In the genomic region with DNA sequence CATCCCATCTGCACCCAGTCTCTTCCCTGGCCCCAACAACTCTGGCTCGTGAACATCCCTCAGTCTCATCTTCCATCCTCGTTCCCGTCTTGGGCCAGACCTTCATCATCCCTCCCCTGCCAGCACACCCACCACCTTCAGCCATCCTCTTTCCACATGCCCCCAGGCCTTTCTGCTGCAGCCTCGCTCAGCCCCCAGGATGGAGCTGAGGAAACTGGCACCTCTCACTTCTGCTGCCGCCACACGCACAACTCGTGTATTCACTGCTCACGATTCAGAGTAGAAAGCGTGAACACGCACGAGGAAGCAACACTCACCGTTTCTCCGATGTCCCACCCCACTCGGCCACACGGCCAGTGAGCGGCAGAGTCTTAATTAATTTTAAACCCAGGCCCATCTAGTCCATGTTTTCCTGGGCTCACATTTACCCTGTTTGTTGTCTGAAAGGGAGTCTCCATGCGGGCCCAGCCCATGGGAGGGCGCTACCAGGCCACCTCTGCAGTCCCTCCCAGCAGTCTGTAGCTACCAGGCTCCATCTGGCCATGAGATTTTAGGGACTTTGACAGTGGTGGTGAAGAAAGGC, we compare ENCODE assay signal across 16 cellular contexts. TPM values are rescaled to one million over a fixed set of nuclear protein-coding genes. Genes with fewer than 3 reads are reported as not detected.
DNase-seq lines count a peak whose midpoint lies in the region; ATAC-seq and TF ChIP-seq lines count a peak whose summit lies in the region.
"Had no signal": no experiment of that assay in that cellular context is flagged by ENCODE, and none has a peak within 500 bp of the region (broad histone marks: within the 10 kb centered on the region; RNA-seq: fewer than 3 reads in every experiment).

No MANE protein-coding gene starts in this region.

- H4K20me1 ChIP-seq in osteoblast (ENCODE audit: insufficient read depth, low read length): peaks cover 32% of the 10 kb centered on the region

- H3K4me3 Mint-ChIP-seq in activated CD4-positive, alpha-beta T cell treated with anti-CD3 and anti-CD28 coated beads, Interleukin-2, amount 10 ng/mL, durations not matched to agents 24 days and 14 days: no peak overlapping the region
- H3K4me3 Mint-ChIP-seq in activated CD4-positive, alpha-beta T cell treated with anti-CD3 and anti-CD28 coated beads for 36 hours: no peak overlapping the region
- no peak overlapping the region for H3K4me3 Mint-ChIP-seq in central memory CD8-positive, alpha-beta T cell

- H3K4me3 ChIP-seq in osteoblast (ENCODE audit: insufficient read depth, low read length): no peak overlapping the region
- H3K4me3 ChIP-seq: HAP-1 had no signal

- H3K27me3 ChIP-seq in osteoblast (ENCODE audit: insufficient read depth, low read length): no peaks in the 10 kb centered on the region

- DNase-seq in activated CD4-positive, alpha-beta T cell treated with anti-CD3 and anti-CD28 coated beads, Interleukin-2, amount 10 ng/mL, durations not matched to agents 24 days and 14 days: no peak
- DNase-seq in activated CD4-positive, alpha-beta T cell treated with anti-CD3 and anti-CD28 coated beads for 36 hours: no peak
- DNase-seq in 8988T: peak; percentile 15
- no peak for DNase-seq in central memory CD8-positive, alpha-beta T cell (ENCODE audit: low spot score in 2 of 2)
- peak; percentile 76 for DNase-seq in osteoblast (ENCODE audit: insufficient read length, low spot score, missing footprints)
- DNase-seq in ureter (ENCODE audit: low spot score): no peak
- DNase-seq in DMS53 (lab: John Stamatoyannopoulos, UW): no peak
- DNase-seq in DMS79 (lab: John Stamatoyannopoulos, UW): no peak
- DNase-seq: Karpas-422; MM.1S; NCI-H1105; NCI-H1694 treated with DMSO at 0.1 percent for 48 hours; NCI-H69; NK-92 treated with Interleukin-12 subunit alpha and Interleukin-12 subunit beta, amount 100 ng/mL, for 24 hours had no signal

- H3K4me2 ChIP-seq in osteoblast (ENCODE audit: insufficient read depth, low read length): no peak overlapping the region

- H3K4me1 Mint-ChIP-seq in activated CD4-positive, alpha-beta T cell treated with anti-CD3 and anti-CD28 coated beads, Interleukin-2, amount 10 ng/mL, durations not matched to agents 24 days and 14 days: peaks cover 5% of the 10 kb centered on the region
- H3K4me1 Mint-ChIP-seq in activated CD4-positive, alpha-beta T cell treated with anti-CD3 and anti-CD28 coated beads for 36 hours: no peaks in the 10 kb centered on the region
- H3K4me1 Mint-ChIP-seq in central memory CD8-positive, alpha-beta T cell: no peaks in the 10 kb centered on the region

- no peaks in the 10 kb centered on the region for H3K9me3 Mint-ChIP-seq in activated CD4-positive, alpha-beta T cell treated with anti-CD3 and anti-CD28 coated beads, Interleukin-2, amount 10 ng/mL, durations not matched to agents 24 days and 14 days
- no peaks in the 10 kb centered on the region for H3K9me3 Mint-ChIP-seq in activated CD4-positive, alpha-beta T cell treated with anti-CD3 and anti-CD28 coated beads for 36 hours (ENCODE audit: low read depth)
- H3K9me3 Mint-ChIP-seq in central memory CD8-positive, alpha-beta T cell: no peaks in the 10 kb centered on the region

- H2AFZ ChIP-seq in osteoblast (ENCODE audit: low read length): no peak overlapping the region

- no peak overlapping the region for H3K27ac ChIP-seq in osteoblast (ENCODE audit: low read depth, low read length)
- H3K27ac ChIP-seq: C4-2B had no signal

- H3K9me3 ChIP-seq in osteoblast (ENCODE audit: low read depth, low read length): no peaks in the 10 kb centered on the region
- H3K9me3 ChIP-seq: HAP-1 had no signal

- peaks cover 39% of the 10 kb centered on the region for H3K79me2 ChIP-seq in osteoblast (ENCODE audit: insufficient read depth, low read length)

- H3K36me3 Mint-ChIP-seq in activated CD4-positive, alpha-beta T cell treated with anti-CD3 and anti-CD28 coated beads, Interleukin-2, amount 10 ng/mL, durations not matched to agents 24 days and 14 days (ENCODE audit: low read depth): peaks cover 45% of the 10 kb centered on the region
- peaks cover 34% of the 10 kb centered on the region for H3K36me3 Mint-ChIP-seq in activated CD4-positive, alpha-beta T cell treated with anti-CD3 and anti-CD28 coated beads for 36 hours (ENCODE audit: low read depth)
- H3K36me3 Mint-ChIP-seq in central memory CD8-positive, alpha-beta T cell (ENCODE audit: insufficient read depth): peaks cover 43% of the 10 kb centered on the region

- peak overlapping the region; percentile 39 for H3K27ac Mint-ChIP-seq in activated CD4-positive, alpha-beta T cell treated with anti-CD3 and anti-CD28 coated beads, Interleukin-2, amount 10 ng/mL, durations not matched to agents 24 days and 14 days
- H3K27ac Mint-ChIP-seq in activated CD4-positive, alpha-beta T cell treated with anti-CD3 and anti-CD28 coated beads for 36 hours: no peak overlapping the region
- H3K27ac Mint-ChIP-seq in central memory CD8-positive, alpha-beta T cell (ENCODE audit: low read depth): peak overlapping the region; percentile 3

- no peak for TF ChIP-seq CTCF in osteoblast (IDR thresholded peaks at IDR 0.05; ENCODE audit: extremely low read depth, low read depth, low read length)

- CTCF ChIA-PET in activated CD4-positive, alpha-beta T cell treated with anti-CD3 and anti-CD28 coated beads for 36 hours (lab: Charles Lee): interaction anchor here (1.1 kb wide), 1 partner anchor 44 kb away, joined by 3 read pairs; no protein-coding TSS in a partner anchor

- no peak for ATAC-seq in activated CD4-positive, alpha-beta T cell treated with anti-CD3 and anti-CD28 coated beads for 36 hours
- no peak for ATAC-seq in central memory CD8-positive, alpha-beta T cell (replicated peaks; ENCODE audit: extremely low read depth, poor library complexity, severe bottlenecking)

- intact Hi-C loops in activated CD4-positive, alpha-beta T cell treated with anti-CD3 and anti-CD28 coated beads, Interleukin-2, amount 10 ng/mL, durations not matched to agents 24 days and 14 days (cut with micrococcal nuclease): no loop called here
- intact Hi-C loops in activated CD4-positive, alpha-beta T cell treated with anti-CD3 and anti-CD28 coated beads for 36 hours (cut with DNase I, micrococcal nuclease): no loop called here

- POLR2A ChIA-PET in activated CD4-positive, alpha-beta T cell treated with anti-CD3 and anti-CD28 coated beads for 36 hours (lab: Charles Lee): no interaction called here

- no peaks in the 10 kb centered on the region for H3K27me3 Mint-ChIP-seq in activated CD4-positive, alpha-beta T cell treated with anti-CD3 and anti-CD28 coated beads, Interleukin-2, amount 10 ng/mL, durations not matched to agents 24 days and 14 days
- no peaks in the 10 kb centered on the region for H3K27me3 Mint-ChIP-seq in activated CD4-positive, alpha-beta T cell treated with anti-CD3 and anti-CD28 coated beads for 36 hours
- H3K27me3 Mint-ChIP-seq in central memory CD8-positive, alpha-beta T cell: no peaks in the 10 kb centered on the region

- H3K36me3 ChIP-seq in osteoblast (ENCODE audit: insufficient read depth, low read length): peaks cover 55% of the 10 kb centered on the region

- no peaks in the 10 kb centered on the region for H3K4me1 ChIP-seq in osteoblast (ENCODE audit: insufficient read depth, low read length)
- H3K4me1 ChIP-seq: HAP-1 had no signal

RNA-seq across cellular contexts. Expression of gene C16orf90, which starts 12.5 kb away (rescaled TPM):
- not detected in 2 replicates for total RNA-seq in activated CD4-positive, alpha-beta T cell treated with anti-CD3 and anti-CD28 coated beads, Interleukin-2, amount 10 ng/mL, durations not matched to agents 24 days and 14 days
- not detected for total RNA-seq in activated CD4-positive, alpha-beta T cell treated with anti-CD3 and anti-CD28 coated beads for 36 hours
- total RNA-seq in osteoblast (not detected in 2 replicates), ureter (not detected)

RNA-seq across cellular contexts. Expression of gene CLUAP1, which starts 18.1 kb away (rescaled TPM):
- 19.6 and 22.5 TPM in 2 replicates for total RNA-seq in activated CD4-positive, alpha-beta T cell treated with anti-CD3 and anti-CD28 coated beads, Interleukin-2, amount 10 ng/mL, durations not matched to agents 24 days and 14 days
- 10 to 100 TPM; 20.2 to 21.3 TPM for total RNA-seq in activated CD4-positive, alpha-beta T cell treated with anti-CD3 and anti-CD28 coated beads for 36 hours
- total RNA-seq in osteoblast (17.0 and 18.6 TPM in 2 replicates), ureter (34.3 TPM)

RNA-seq across cellular contexts. Expression of gene NAA60, which starts 39.3 kb away (rescaled TPM):
- total RNA-seq in activated CD4-positive, alpha-beta T cell treated with anti-CD3 and anti-CD28 coated beads, Interleukin-2, amount 10 ng/mL, durations not matched to agents 24 days and 14 days: 31.4 and 34.7 TPM in 2 replicates
- total RNA-seq in activated CD4-positive, alpha-beta T cell treated with anti-CD3 and anti-CD28 coated beads for 36 hours: 10 to 100 TPM; 25.9 to 38.9 TPM
- total RNA-seq in osteoblast (19.7 and 27.5 TPM in 2 replicates), ureter (54.4 TPM)

RNA-seq across cellular contexts. Expression of gene ZNF597, which starts 39.4 kb away (rescaled TPM):
- 1.9 and 2.1 TPM in 2 replicates for total RNA-seq in activated CD4-positive, alpha-beta T cell treated with anti-CD3 and anti-CD28 coated beads, Interleukin-2, amount 10 ng/mL, durations not matched to agents 24 days and 14 days
- total RNA-seq in activated CD4-positive, alpha-beta T cell treated with anti-CD3 and anti-CD28 coated beads for 36 hours: 1 to 10 TPM; 1.9 to 2.4 TPM
- total RNA-seq in osteoblast: 2.9 TPM in 2 replicates
- total RNA-seq in ureter: 4.8 TPM

Comparison
In these comparisons a context has a peak if more than half of its experiments do, and no peak if none do; other contexts are left out.
1. DNase-seq: peak in 8988T (single experiment) and osteoblast (single experiment); none in activated CD4-positive, alpha-beta T cell treated with anti-CD3 and anti-CD28 coated beads, Interleukin-2, amount 10 ng/mL, durations not matched to agents 24 days and 14 days (single experiment), activated CD4-positive, alpha-beta T cell treated with anti-CD3 and anti-CD28 coated beads for 36 hours (single experiment), central memory CD8-positive, alpha-beta T cell (0 of 2), ureter (single experiment), DMS53 (single experiment) and DMS79 (single experiment).